Comparison of ENCODE assay signal across 8 cellular contexts in genomic region chr3:30934208-30934550, GRCh38. TPM values are rescaled to one million over a fixed set of nuclear protein-coding genes. Genes with fewer than 3 reads are reported as not detected.
DNase-seq lines count a peak whose midpoint lies in the region; ATAC-seq, FAIRE-seq and TF ChIP-seq lines count a peak whose summit lies in the region.

No MANE protein-coding gene starts in this region.

- no peaks in the 10 kb centered on the region for H3K27me3 ChIP-seq in pancreas

- H3K36me3 Mint-ChIP-seq in activated naive CD4-positive, alpha-beta T cell treated with anti-CD3 and anti-CD28 coated beads, Interleukin-2, amount 10 ng/mL, durations not matched to agents 7 days and 5 days, result no peaks in the 10 kb centered on the region

- peaks cover 0 to 9% (median 0%) of the 10 kb centered on the region in 3 donors for H3K4me1 ChIP-seq in pancreas

- no peak overlapping the region for H3K4me3 ChIP-seq in pancreas

- H3K27me3 Mint-ChIP-seq in activated naive CD4-positive, alpha-beta T cell treated with anti-CD3 and anti-CD28 coated beads, Interleukin-2, amount 10 ng/mL, durations not matched to agents 7 days and 5 days, result peaks cover 5% of the 10 kb centered on the region

- H3K36me3 ChIP-seq in pancreas, result no peaks in the 10 kb centered on the region

- H3K4me1 Mint-ChIP-seq in activated naive CD4-positive, alpha-beta T cell treated with anti-CD3 and anti-CD28 coated beads, Interleukin-2, amount 10 ng/mL, durations not matched to agents 7 days and 5 days, result peaks cover 6% of the 10 kb centered on the region

- H3K9me3 ChIP-seq in pancreas, result no peaks in the 10 kb centered on the region

- H3K27ac Mint-ChIP-seq in activated naive CD4-positive, alpha-beta T cell treated with anti-CD3 and anti-CD28 coated beads, Interleukin-2, amount 10 ng/mL, durations not matched to agents 7 days and 5 days, result no peak overlapping the region

- CTCF ChIA-PET in activated naive CD4-positive, alpha-beta T cell treated with anti-CD3 and anti-CD28 coated beads, Interleukin-2, amount 10 ng/mL, durations not matched to agents 7 days and 5 days (lab: Charles Lee), result interaction anchor here (0.7 to 1.7 kb wide), 4 partner anchors 14 to 514 kb away, joined by 3 to 6 read pairs (median 4); no protein-coding TSS in a partner anchor

- peak; percentile 28 for DNase-seq in activated naive CD4-positive, alpha-beta T cell treated with anti-CD3 and anti-CD28 coated beads, Interleukin-2, amount 10 ng/mL, durations not matched to agents 7 days and 5 days
- DNase-seq in activated naive CD4-positive, alpha-beta T cell (lab: John Stamatoyannopoulos, UW), result no peak
- DNase-seq in NCI-H69 (lab: John Stamatoyannopoulos, UW), result peak; percentile 83
- DNase-seq in dermis blood vessel endothelial cell, result peak; percentile 77
- no peak for DNase-seq in pancreas
- DNase-seq in NCI-H187 (lab: John Stamatoyannopoulos, UW), result no peak

- peak in 3 of 4 donors; percentile 61 to 77 (median 70) for ATAC-seq in pancreas
- ATAC-seq in GM19467 (IDR thresholded peaks at IDR 0.05; ENCODE audit: unreplicated experiment), result no peak
- ATAC-seq in activated CD4-positive, CD25-positive, alpha-beta regulatory T cell treated with anti-CD3 and anti-CD28 coated beads, Interleukin-2, amount 50 U/mL, for 24 hours, result no peak

- no peak overlapping the region for H3K27ac ChIP-seq in pancreas

- TF ChIP-seq CTCF in pancreas (IDR thresholded peaks at IDR 0.05), result peak in 3 of 4 donors; percentile 21 to 26 (median 22)

- no peak overlapping the region for H3K4me3 Mint-ChIP-seq in activated naive CD4-positive, alpha-beta T cell treated with anti-CD3 and anti-CD28 coated beads, Interleukin-2, amount 10 ng/mL, durations not matched to agents 7 days and 5 days

- WGBS in pancreas, 2 donors, result 8 to 10% methylated on average over 6 of the region's 6 CpGs

- no peak for FAIRE-seq in pancreas (lab: Jason Lieb, UNC)

- no peaks in the 10 kb centered on the region for H3K9me3 Mint-ChIP-seq in activated naive CD4-positive, alpha-beta T cell treated with anti-CD3 and anti-CD28 coated beads, Interleukin-2, amount 10 ng/mL, durations not matched to agents 7 days and 5 days

- intact Hi-C loops in pancreas (cut with DNase I), result no loop called here

RNA-seq across cellular contexts. Expression of gene GADL1, which starts 39.7 kb away (rescaled TPM):
- total RNA-seq in dermis blood vessel endothelial cell (not detected in 2 replicates), pancreas (not detected)
- under 1 TPM in 1 of 2 donors, not detected in 1; 0.07 TPM for polyA plus RNA-seq in pancreas

Comparison
In these comparisons a context has a peak if more than half of its experiments do, and no peak if none do; other contexts are left out.
1. DNase-seq: peak in activated naive CD4-positive, alpha-beta T cell treated with anti-CD3 and anti-CD28 coated beads, Interleukin-2, amount 10 ng/mL, durations not matched to agents 7 days and 5 days (single experiment), NCI-H69 (single experiment) and dermis blood vessel endothelial cell (single experiment); none in activated naive CD4-positive, alpha-beta T cell (0 of 4), pancreas (0 of 6) and NCI-H187 (0 of 2).
2. ATAC-seq: peak in pancreas (3 of 4); none in GM19467 (single experiment) and activated CD4-positive, CD25-positive, alpha-beta regulatory T cell treated with anti-CD3 and anti-CD28 coated beads, Interleukin-2, amount 50 U/mL, for 24 hours (0 of 2).